In the genomic region with DNA sequence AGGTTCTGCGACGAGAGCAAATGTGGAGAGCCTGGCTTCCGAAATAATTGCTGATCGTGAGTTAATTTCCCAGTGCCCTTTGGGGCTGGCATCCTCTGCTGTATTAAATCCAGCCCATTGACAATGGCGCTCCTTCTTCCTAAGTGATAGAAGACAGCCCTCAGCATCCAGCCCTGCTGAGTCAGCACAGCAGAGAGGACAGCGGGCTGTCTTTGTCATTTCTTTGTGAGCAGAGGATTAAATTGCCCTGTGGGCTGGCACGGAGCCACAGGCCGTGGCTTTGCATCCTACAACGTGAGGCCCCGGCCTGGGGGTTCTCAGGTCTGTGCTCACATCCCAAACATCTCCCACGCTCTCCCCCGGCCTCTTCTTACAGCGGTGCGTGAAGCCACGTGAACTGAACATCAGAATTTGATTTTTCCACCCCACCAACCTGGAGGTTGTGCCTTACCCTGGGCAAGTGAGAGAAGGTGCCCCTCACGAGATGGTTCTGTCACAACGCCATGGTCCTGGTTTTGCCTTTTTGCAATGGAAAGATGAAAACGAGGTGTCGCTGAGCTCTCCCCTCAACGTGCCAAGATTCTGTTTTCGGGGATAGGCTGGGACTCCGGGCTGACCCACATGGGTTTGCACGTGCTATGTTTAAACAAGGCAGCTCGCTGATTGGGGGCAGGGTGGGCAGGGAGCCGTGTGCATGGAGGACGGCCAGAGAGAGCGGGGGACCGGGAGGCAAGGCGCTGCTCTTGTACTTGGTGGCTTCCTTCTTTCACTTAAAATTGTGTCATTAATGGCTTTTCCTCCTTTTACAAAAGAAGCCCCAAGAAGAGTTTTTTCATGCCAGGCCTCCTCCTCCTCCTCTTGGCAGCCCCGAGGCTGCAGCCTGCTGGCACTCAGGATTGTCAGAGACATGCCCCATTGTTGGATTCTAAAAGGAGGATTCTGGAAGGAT, we compare ENCODE assay signal across 17 cellular contexts. TPM values are rescaled to one million over a fixed set of nuclear protein-coding genes. Genes with fewer than 3 reads are reported as not detected.
DNase-seq lines count a peak whose midpoint lies in the region; ATAC-seq and TF ChIP-seq lines count a peak whose summit lies in the region.
"Had no signal": no experiment of that assay in that cellular context is flagged by ENCODE, and none has a peak within 500 bp of the region (broad histone marks: within the 10 kb centered on the region; RNA-seq: fewer than 3 reads in every experiment).

No MANE protein-coding gene starts in this region.

- H3K4me3 ChIP-seq in endodermal cell (ENCODE audit: low read length) (no peak overlapping the region), OCI-LY7 (ENCODE audit: low read depth, low read length, poor library complexity, severe bottlenecking) (no peak overlapping the region)
- H3K4me3 ChIP-seq: BLaER1 treated with 17β-estradiol and CSF1 and Interleukin-3, amounts not matched to agents 10 nM and 100 nM had no signal

- H3K4me3 Mint-ChIP-seq in endodermal cell: no peak overlapping the region
- H3K4me3 Mint-ChIP-seq: activated naive CD8-positive, alpha-beta T cell treated with anti-CD3 and anti-CD28 coated beads, Interleukin-2, amount 50 U/mL, for 24 hours; dendritic cell treated with granulocyte-macrophage colony-stimulating factor and Interleukin-4, amounts not matched to agents 40 ng/mL and 50 ng/mL, for 4 days had no signal

- no peak overlapping the region for H3K4me2 ChIP-seq in OCI-LY7 (ENCODE audit: low read length)
- H3K4me2 ChIP-seq: BLaER1 treated with 17β-estradiol and CSF1 and Interleukin-3, amounts not matched to agents 10 nM and 100 nM had no signal

- H3K27ac Mint-ChIP-seq in endodermal cell: no peak overlapping the region
- H3K27ac Mint-ChIP-seq: activated naive CD8-positive, alpha-beta T cell treated with anti-CD3 and anti-CD28 coated beads, Interleukin-2, amount 50 U/mL, for 24 hours; dendritic cell treated with granulocyte-macrophage colony-stimulating factor and Interleukin-4, amounts not matched to agents 40 ng/mL and 50 ng/mL, for 4 days had no signal

- H4K20me1 ChIP-seq in OCI-LY7 (ENCODE audit: insufficient read depth, low read length): no peaks in the 10 kb centered on the region

- no TSS peak for BruUV-seq in OCI-LY7 (replicated peaks; lab: Mats Ljungman, UMichigan)

- ATAC-seq in HG03135 (IDR thresholded peaks at IDR 0.05; ENCODE audit: unreplicated experiment): no peak
- ATAC-seq: activated naive CD8-positive, alpha-beta T cell treated with anti-CD3 and anti-CD28 coated beads, Interleukin-2, amount 50 U/mL, for 24 hours; stimulated activated naive CD8-positive, alpha-beta T cell treated with anti-CD3 and anti-CD28 coated beads, Interleukin-15, Interleukin-2, amounts not matched to agents 100 U/mL and 50 U/mL, for 24 hours had no signal

- no peaks in the 10 kb centered on the region for H3K9me3 Mint-ChIP-seq in endodermal cell
- H3K9me3 Mint-ChIP-seq: activated naive CD8-positive, alpha-beta T cell treated with anti-CD3 and anti-CD28 coated beads, Interleukin-2, amount 50 U/mL, for 24 hours had no signal

- H3K9me3 ChIP-seq in endodermal cell (ENCODE audit: control insufficient read depth, low read length) (no peaks in the 10 kb centered on the region), OCI-LY7 (ENCODE audit: low read length) (no peaks in the 10 kb centered on the region)

- POLR2A ChIA-PET in OCI-LY7 (lab: Charles Lee): interaction anchor here (0.6 kb wide), 1 partner anchor 597 kb away, joined by 3 read pairs; no protein-coding TSS in a partner anchor

- DNase-seq in DMS79 treated with DMSO at 0.1 percent for 48 hours (lab: John Stamatoyannopoulos, UW) (peak; percentile 56), NCI-H2227 treated with DMSO at 0.1 percent for 48 hours (lab: John Stamatoyannopoulos, UW) (peak; percentile 58), endodermal cell (no peak), occipital lobe (lab: John Stamatoyannopoulos, UW) (peak; percentile 50), OCI-LY7 (ENCODE audit: low spot score) (no peak), germinal center (ENCODE audit: low spot score) (no peak), kidney glomerular epithelial cell (lab: John Stamatoyannopoulos, UW) (no peak)
- DNase-seq: activated CD4-positive, CD25-positive, alpha-beta regulatory T cell; activated naive CD8-positive, alpha-beta T cell treated with anti-CD3 and anti-CD28 coated beads, Interleukin-2, amount 50 U/mL, for 24 hours; activated T-cell treated with anti-CD3 and anti-CD28 coated beads for 4 hours; EL; NCI-H2171 treated with DMSO at 0.1 percent for 48 hours; OCI-M1; stimulated activated naive CD8-positive, alpha-beta T cell treated with anti-CD3 and anti-CD28 coated beads, Interleukin-15, Interleukin-2, amounts not matched to agents 100 U/mL and 50 U/mL, for 24 hours had no signal

- CTCF ChIA-PET in OCI-LY7 (lab: Charles Lee; ENCODE audit: unreplicated experiment): no interaction called here

- H3K36me3 Mint-ChIP-seq in endodermal cell (ENCODE audit: low read depth): no peaks in the 10 kb centered on the region

- H3K4me1 ChIP-seq in endodermal cell (ENCODE audit: control insufficient read depth, insufficient read depth, low read length): peaks cover 3% of the 10 kb centered on the region
- no peaks in the 10 kb centered on the region for H3K4me1 ChIP-seq in OCI-LY7 (ENCODE audit: insufficient read depth, low read length, poor library complexity, severe bottlenecking)

- H3K27me3 ChIP-seq in endodermal cell (ENCODE audit: control insufficient read depth, insufficient read depth, low read length, poor library complexity, severe bottlenecking): peaks cover 28% of the 10 kb centered on the region
- H3K27me3 ChIP-seq: BLaER1 treated with 17β-estradiol and CSF1 and Interleukin-3, amounts not matched to agents 10 nM and 100 nM had no signal

- no peak overlapping the region for H2AFZ ChIP-seq in OCI-LY7 (ENCODE audit: low read length)

- peaks cover 51% of the 10 kb centered on the region for H3K27me3 Mint-ChIP-seq in endodermal cell (ENCODE audit: insufficient read depth)
- H3K27me3 Mint-ChIP-seq: dendritic cell treated with granulocyte-macrophage colony-stimulating factor and Interleukin-4, amounts not matched to agents 40 ng/mL and 50 ng/mL, for 4 days had no signal

- H3K4me1 Mint-ChIP-seq in endodermal cell: peaks cover 11% of the 10 kb centered on the region
- H3K4me1 Mint-ChIP-seq: activated naive CD8-positive, alpha-beta T cell treated with anti-CD3 and anti-CD28 coated beads, Interleukin-2, amount 50 U/mL, for 24 hours had no signal

- no peak overlapping the region for H3K9ac ChIP-seq in endodermal cell (ENCODE audit: extremely low read depth, low read length, poor library complexity, severe bottlenecking)
- H3K9ac ChIP-seq: BLaER1 treated with 17β-estradiol and CSF1 and Interleukin-3, amounts not matched to agents 10 nM and 100 nM had no signal

- intact Hi-C loops in OCI-LY7 (cut with micrococcal nuclease; ENCODE audit: unreplicated experiment): no loop called here

- no peaks in the 10 kb centered on the region for H3K79me2 ChIP-seq in OCI-LY7 (ENCODE audit: insufficient read depth, low read depth, low read length)

- H3K36me3 ChIP-seq in endodermal cell (ENCODE audit: control insufficient read depth, insufficient read depth, low read length): no peaks in the 10 kb centered on the region
- no peaks in the 10 kb centered on the region for H3K36me3 ChIP-seq in OCI-LY7 (ENCODE audit: insufficient read depth, low read length)
- H3K36me3 ChIP-seq: BLaER1 treated with 17β-estradiol and CSF1 and Interleukin-3, amounts not matched to agents 10 nM and 100 nM had no signal

- 69 to 80% methylated on average over 20 to 30 of the region's 30 CpGs for WGBS in endodermal cell (ENCODE audit: insufficient coverage in 1 of 2, insufficient read length in 1 of 2), 2 experiments

- no peaks in the 10 kb centered on the region for H3K9me2 ChIP-seq in OCI-LY7 (ENCODE audit: insufficient read depth, low read length)

- H3K27ac ChIP-seq in endodermal cell (ENCODE audit: low read depth, low read length) (peak overlapping the region; percentile 77), OCI-LY7 (ENCODE audit: low read depth, low read length, poor library complexity, severe bottlenecking) (no peak overlapping the region)
- H3K27ac ChIP-seq: BLaER1 treated with 17β-estradiol and CSF1 and Interleukin-3, amounts not matched to agents 10 nM and 100 nM had no signal

- TF ChIP-seq CTCF in endodermal cell (conservative IDR thresholded peaks at IDR 0.05) (no peak), OCI-LY7 (conservative IDR thresholded peaks at IDR 0.05; ENCODE audit: low read length) (no peak)

RNA-seq across cellular contexts. Expression of gene CDH4, which starts 19.5 kb away (rescaled TPM):
- total RNA-seq in endodermal cell: 1 to 10 TPM; 1.8 to 5.8 TPM
- polyA plus RNA-seq in endodermal cell (2013, experiment 1 of 2): 13.5 TPM
- polyA plus RNA-seq in endodermal cell (2013, experiment 2 of 2): 14.2 TPM
- total RNA-seq in occipital lobe: 22.3 TPM
- total RNA-seq in OCI-LY7 (2014; rRNA removed; shearing (Covaris generic)): not detected in 2 replicates
- not detected in 2 replicates for total RNA-seq in OCI-LY7 (2022)

Comparison
In these comparisons a context has a peak if more than half of its experiments do, and no peak if none do; other contexts are left out.
1. DNase-seq: peak in DMS79 treated with DMSO at 0.1 percent for 48 hours (single experiment), NCI-H2227 treated with DMSO at 0.1 percent for 48 hours (single experiment) and occipital lobe (single experiment); none in endodermal cell (single experiment), OCI-LY7 (single experiment), germinal center (single experiment) and kidney glomerular epithelial cell (single experiment).